In the genomic region with DNA sequence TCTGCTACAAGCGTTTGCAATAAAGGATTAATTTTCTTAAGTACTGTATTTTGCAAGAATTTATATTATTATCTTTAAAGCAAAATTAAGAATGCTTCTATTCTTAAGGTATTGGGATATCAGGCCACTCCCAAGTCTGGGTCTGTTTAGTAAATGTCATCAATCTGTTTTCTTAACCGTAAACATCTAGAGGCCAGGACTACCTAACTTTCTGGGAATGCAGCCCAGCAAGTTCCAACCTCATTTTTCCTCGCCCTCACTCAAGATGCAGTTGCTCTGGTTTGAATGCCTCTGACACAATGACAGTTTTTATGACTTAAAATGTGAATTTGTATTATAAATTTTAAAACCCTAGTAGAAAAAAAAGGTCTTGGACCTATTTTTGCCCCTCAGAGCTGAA, we compare ENCODE assay signal across 29 cellular contexts.
"Had no signal": no experiment of that assay in that cellular context is flagged by ENCODE, and none has a peak within 500 bp of the region (broad histone marks: within the 10 kb centered on the region; RNA-seq: fewer than 3 reads in every experiment).

No MANE protein-coding gene starts in this region.

- H3K27ac ChIP-seq: parathyroid adenoma, psoas muscle, sigmoid colon, stomach, thyroid gland had no signal

- H3K27me3 ChIP-seq: sigmoid colon, stomach, thyroid gland had no signal

- DNase-seq: activated CD4-positive, alpha-beta memory T cell treated with anti-CD3 and anti-CD28 coated beads for 36 hours; activated CD4-positive, alpha-beta T cell treated with anti-CD3 and anti-CD28 coated beads, Interleukin-2, amount 10 ng/mL, durations not matched to agents 24 days and 14 days; activated CD4-positive, CD25-positive, alpha-beta regulatory T cell treated with anti-CD3 and anti-CD28 coated beads, Interleukin-2, amount 50 U/mL, for 72 hours; activated naive CD4-positive, alpha-beta T cell; activated T-cell treated with anti-CD3 and anti-CD28 coated beads, Interleukin-2, amount 50 U/mL, for 72 hours; dermis blood vessel endothelial cell; effector CD4-positive, alpha-beta T cell; erythroblast; foreskin melanocyte; left ventricle myocardium superior; midbrain; naive thymus-derived CD8-positive, alpha-beta T cell; nucleus accumbens; psoas muscle; sigmoid colon; small intestine; stimulated activated CD4-positive, alpha-beta T cell treated with anti-CD3 and anti-CD28 coated beads, Interleukin-1b, Interleukin-23, amount 100 ng/mL, for 48 hours; stimulated activated CD4-positive, alpha-beta T cell treated with anti-CD3 and anti-CD28 coated beads, Interleukin-4, amount 100 ng/mL, for 4 hours; stimulated activated CD8-positive, alpha-beta memory T cell treated with anti-CD3 and anti-CD28 coated beads, Interleukin-4, amount 100 ng/mL, for 48 hours; stomach; T-helper 17 cell; T1000; thyroid gland had no signal

- H3K27me3 Mint-ChIP-seq: activated CD4-positive, alpha-beta memory T cell treated with anti-CD3 and anti-CD28 coated beads for 36 hours; activated CD4-positive, alpha-beta T cell treated with anti-CD3 and anti-CD28 coated beads, Interleukin-2, amount 10 ng/mL, durations not matched to agents 24 days and 14 days; T-helper 17 cell had no signal

- H3K9me3 ChIP-seq: psoas muscle, sigmoid colon, stomach, thyroid gland had no signal

- H3K27ac Mint-ChIP-seq: activated CD4-positive, alpha-beta memory T cell treated with anti-CD3 and anti-CD28 coated beads for 36 hours; activated CD4-positive, alpha-beta T cell treated with anti-CD3 and anti-CD28 coated beads, Interleukin-2, amount 10 ng/mL, durations not matched to agents 24 days and 14 days; activated naive CD4-positive, alpha-beta T cell treated with anti-CD3 and anti-CD28 coated beads, Interleukin-2, amount 50 U/mL, for 72 hours; activated T-cell treated with anti-CD3 and anti-CD28 coated beads, Interleukin-2, amount 50 U/mL, for 72 hours; naive thymus-derived CD8-positive, alpha-beta T cell; stimulated activated memory B cell treated with anti-CD40 and anti-IgM and Interleukin-4, amounts not matched to agents 10 μg/mL and 1 μg/mL and 100 μg/mL, for 72 hours; T-helper 17 cell had no signal

- FAIRE-seq: colon, islet of Langerhans, small intestine had no signal

- H3K36me3 Mint-ChIP-seq: activated CD4-positive, alpha-beta memory T cell treated with anti-CD3 and anti-CD28 coated beads for 36 hours; activated naive CD4-positive, alpha-beta T cell treated with anti-CD3 and anti-CD28 coated beads, Interleukin-2, amount 50 U/mL, for 72 hours; stimulated activated memory B cell treated with anti-CD40 and anti-IgM and Interleukin-4, amounts not matched to agents 10 μg/mL and 1 μg/mL and 100 μg/mL, for 72 hours had no signal

- H3K4me3 ChIP-seq: psoas muscle, sigmoid colon, stomach, thyroid gland had no signal

- H3K4me3 Mint-ChIP-seq: activated CD4-positive, alpha-beta memory T cell treated with anti-CD3 and anti-CD28 coated beads for 36 hours; activated CD4-positive, alpha-beta T cell treated with anti-CD3 and anti-CD28 coated beads, Interleukin-2, amount 10 ng/mL, durations not matched to agents 24 days and 14 days; activated T-cell treated with anti-CD3 and anti-CD28 coated beads, Interleukin-2, amount 50 U/mL, for 72 hours; naive thymus-derived CD8-positive, alpha-beta T cell; neural crest cell; stimulated activated memory B cell treated with anti-CD40 and anti-IgM and Interleukin-4, amounts not matched to agents 10 μg/mL and 1 μg/mL and 100 μg/mL, for 72 hours; T-helper 17 cell had no signal

- H3K4me1 Mint-ChIP-seq: activated CD4-positive, alpha-beta T cell treated with anti-CD3 and anti-CD28 coated beads, Interleukin-2, amount 10 ng/mL, durations not matched to agents 24 days and 14 days; naive thymus-derived CD8-positive, alpha-beta T cell; neural crest cell; stimulated activated memory B cell treated with anti-CD40 and anti-IgM and Interleukin-4, amounts not matched to agents 10 μg/mL and 1 μg/mL and 100 μg/mL, for 72 hours; T-helper 17 cell had no signal

- ATAC-seq: activated naive CD4-positive, alpha-beta T cell treated with anti-CD3 and anti-CD28 coated beads, Interleukin-2, amount 50 U/mL, for 72 hours; activated T-cell treated with anti-CD3 and anti-CD28 coated beads, Interleukin-2, amount 50 U/mL, for 72 hours; left ventricle myocardium superior; naive thymus-derived CD8-positive, alpha-beta T cell; psoas muscle; stimulated activated memory B cell treated with anti-CD40 and anti-IgM and Interleukin-4, amounts not matched to agents 10 μg/mL and 1 μg/mL and 100 μg/mL, for 72 hours; T-helper 17 cell had no signal

- H3K79me2 ChIP-seq: parathyroid adenoma had no signal

- H2AFZ ChIP-seq: parathyroid adenoma had no signal

- H3K4me1 ChIP-seq: parathyroid adenoma, psoas muscle, sigmoid colon, stomach, thyroid gland had no signal

- H3K36me3 ChIP-seq: sigmoid colon, stomach, thyroid gland had no signal
